ENCODE assay signal across 19 cellular contexts in the genomic region with DNA sequence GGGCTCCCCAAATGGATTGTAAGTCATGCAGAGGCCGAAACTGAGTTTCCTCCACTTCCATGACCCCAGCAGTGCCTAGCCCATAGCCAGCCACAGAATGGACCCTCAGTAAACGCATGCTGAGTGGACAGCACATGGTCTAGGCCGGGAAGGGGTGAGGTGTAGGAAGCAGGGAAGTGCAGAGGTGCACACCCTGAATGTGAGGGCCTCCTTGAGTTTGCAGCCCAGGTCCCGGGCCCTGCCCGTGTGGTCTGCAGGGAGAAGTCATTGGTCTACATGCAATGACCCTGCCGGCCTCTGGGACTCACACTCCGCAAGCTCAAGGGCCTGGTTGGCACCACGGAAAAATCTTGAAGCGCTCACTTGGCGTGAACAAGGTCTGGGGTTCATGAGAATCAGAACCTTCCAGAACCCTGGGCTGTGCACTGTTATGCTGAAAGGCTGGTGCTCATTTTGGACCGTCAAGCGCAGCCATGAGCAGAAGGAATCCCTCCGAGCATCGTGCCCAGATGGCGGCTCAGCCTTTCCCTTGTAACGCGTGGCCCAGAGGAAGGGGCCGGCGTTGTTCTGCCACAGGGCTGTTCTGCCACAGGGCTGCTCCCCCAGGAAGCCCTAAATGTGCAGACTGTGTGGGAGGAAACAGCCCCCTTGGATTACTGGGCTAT.
DNase-seq lines count a peak whose midpoint lies in the region; ATAC-seq, FAIRE-seq and TF ChIP-seq lines count a peak whose summit lies in the region.
"Had no signal": no experiment of that assay in that cellular context is flagged by ENCODE, and none has a peak within 500 bp of the region (broad histone marks: within the 10 kb centered on the region; RNA-seq: fewer than 3 reads in every experiment).

No MANE protein-coding gene starts in this region.

- dilution Hi-C loops in IMR-90 (cut with HindIII; ENCODE audit: low sequenced_read_pairs, unreplicated experiment), result no loop called here

- no peak overlapping the region for H2BK12ac ChIP-seq in trophoblast cell (ENCODE audit: low read length)

- H3K56ac ChIP-seq in IMR-90 (ENCODE audit: extremely low read depth, insufficient read depth, low read length), result no peak overlapping the region

- H3K36me3 ChIP-seq in IMR-90 (ENCODE audit: control insufficient read depth, insufficient read depth, low read length) (no peaks in the 10 kb centered on the region), bronchial epithelial cell (ENCODE audit: control insufficient read depth, insufficient read depth, low read length) (no peaks in the 10 kb centered on the region), trophoblast cell (ENCODE audit: control insufficient read depth in 1 of 2, insufficient read depth in 2 of 2, low read length in 2 of 2) (no peaks in the 10 kb centered on the region), vagina (no peaks in the 10 kb centered on the region)
- H3K36me3 ChIP-seq: BE2C, HAP-1 had no signal

- no peak for ATAC-seq in IMR-90 (ENCODE audit: low read depth)

- H2AK9ac ChIP-seq in IMR-90 (replicated peaks; ENCODE audit: low read depth, low read length, poor library complexity), result no peak overlapping the region

- H3K4me3 ChIP-seq in IMR-90 (ENCODE audit: insufficient read depth, low read depth, low read length), result no peak overlapping the region
- H3K4me3 ChIP-seq in bronchial epithelial cell (ENCODE audit: low read depth, low read length), result no peak overlapping the region
- peak overlapping the region; percentile 9 for H3K4me3 ChIP-seq in trophoblast cell (ENCODE audit: low read depth, low read length)
- no peak overlapping the region for H3K4me3 ChIP-seq in vagina
- H3K4me3 ChIP-seq: GM23248, HAP-1 had no signal

- POLR2A ChIA-PET in IMR-90 (lab: Charles Lee; ENCODE audit: unreplicated experiment), result no interaction called here

- H4K5ac ChIP-seq in IMR-90 (ENCODE audit: low read depth, low read length), result no peak overlapping the region

- no peak for TF ChIP-seq RAD21 in IMR-90 (IDR thresholded peaks at IDR 0.05; ENCODE audit: low read length)

- H3K9me1 ChIP-seq in IMR-90 (ENCODE audit: insufficient read depth, low read length), result peaks cover 12% of the 10 kb centered on the region

- H3K23ac ChIP-seq in IMR-90 (ENCODE audit: low read depth, low read length) (no peak overlapping the region), trophoblast cell (ENCODE audit: low read length) (no peak overlapping the region)

- FAIRE-seq in bronchial epithelial cell (lab: Jason Lieb, UNC), result peak; percentile 13
- FAIRE-seq: A204.1, G401.6, GM12891, GM19239, HTR-8/SVneo had no signal

- H4K8ac ChIP-seq in IMR-90 (ENCODE audit: low read depth in 2 of 2, low read length in 2 of 2) (no peak overlapping the region), trophoblast cell (ENCODE audit: low read depth, low read length) (no peak overlapping the region)

- H2BK120ac ChIP-seq in IMR-90 (ENCODE audit: low read depth, low read length), result no peak overlapping the region
- H2BK120ac ChIP-seq in trophoblast cell (ENCODE audit: insufficient read depth, low read length, poor library complexity), result no peak overlapping the region

- H3K4me1 ChIP-seq in IMR-90 (ENCODE audit: control insufficient read depth, insufficient read depth, low read length) (peaks cover 13% of the 10 kb centered on the region), trophoblast cell (ENCODE audit: control insufficient read depth in 1 of 2, insufficient read depth in 2 of 2, low read length in 2 of 2) (no peaks in the 10 kb centered on the region), vagina (peaks cover 11% of the 10 kb centered on the region)
- H3K4me1 ChIP-seq: BE2C, HAP-1 had no signal

- H3K9ac ChIP-seq in IMR-90 (ENCODE audit: low read depth, low read length) (no peak overlapping the region), trophoblast cell (ENCODE audit: low read length) (no peak overlapping the region)
- H3K9ac ChIP-seq: GM23248 had no signal

- no peak overlapping the region for H4K12ac ChIP-seq in trophoblast cell (ENCODE audit: low read depth, low read length)

- H2AFZ ChIP-seq in IMR-90 (replicated peaks; ENCODE audit: low read length, poor library complexity) (no peak overlapping the region), trophoblast cell (ENCODE audit: insufficient read depth, low read length, poor library complexity) (no peak overlapping the region)
- H2AFZ ChIP-seq: GM23248 had no signal

- H3K18ac ChIP-seq in IMR-90 (ENCODE audit: low read depth, low read length) (no peak overlapping the region), trophoblast cell (ENCODE audit: low read length) (no peak overlapping the region)

- CTCF ChIA-PET in IMR-90 (lab: Yijun Ruan, JAX), result no interaction called here

- H3K4me2 ChIP-seq in IMR-90 (ENCODE audit: low read depth, low read length) (no peak overlapping the region), trophoblast cell (ENCODE audit: low read length) (no peak overlapping the region)

- H3K27me3 ChIP-seq in IMR-90 (ENCODE audit: control insufficient read depth, insufficient read depth, low read length) (no peaks in the 10 kb centered on the region), bronchial epithelial cell (ENCODE audit: control insufficient read depth, insufficient read depth, low read length) (no peaks in the 10 kb centered on the region), trophoblast cell (ENCODE audit: insufficient read depth, low read length) (no peaks in the 10 kb centered on the region), vagina (no peaks in the 10 kb centered on the region)
- H3K27me3 ChIP-seq: BE2C had no signal

- H3K4ac ChIP-seq in IMR-90 (ENCODE audit: low read depth, low read length) (no peak overlapping the region), trophoblast cell (ENCODE audit: low read depth, low read length) (no peak overlapping the region)

- H3K9me3 ChIP-seq in IMR-90 (ENCODE audit: control insufficient read depth, insufficient read depth, low read length) (no peaks in the 10 kb centered on the region), trophoblast cell (ENCODE audit: insufficient read depth, low read depth, low read length) (peaks cover 7% of the 10 kb centered on the region), vagina (no peaks in the 10 kb centered on the region)
- H3K9me3 ChIP-seq: BE2C, HAP-1 had no signal

- H3K27ac ChIP-seq in IMR-90 (ENCODE audit: insufficient read depth, low read length), result no peak overlapping the region
- no peak overlapping the region for H3K27ac ChIP-seq in trophoblast cell (ENCODE audit: low read depth, low read length)
- no peak overlapping the region for H3K27ac ChIP-seq in vagina
- H3K27ac ChIP-seq: GM23248 had no signal

- H2AK5ac ChIP-seq in IMR-90 (ENCODE audit: low read depth, low read length), result peak overlapping the region; percentile 69; the same call in 1 of the 2 replicates
- H2AK5ac ChIP-seq in trophoblast cell (ENCODE audit: low read length), result no peak overlapping the region

- H4K91ac ChIP-seq in IMR-90 (ENCODE audit: insufficient read depth, low read depth, low read length), result no peak overlapping the region
- no peak overlapping the region for H4K91ac ChIP-seq in trophoblast cell (ENCODE audit: low read depth, low read length)

- no peak overlapping the region for H3K14ac ChIP-seq in IMR-90 (replicated peaks; ENCODE audit: low read depth, low read length)
- H3K14ac ChIP-seq in trophoblast cell (ENCODE audit: low read length), result no peak overlapping the region

- no TSS peak for BruUV-seq in IMR-90 (replicated peaks; lab: Mats Ljungman, UMichigan)

- DNase-seq in IMR-90, result no peak
- no peak for DNase-seq in bronchial epithelial cell (ENCODE audit: low read depth)
- DNase-seq in trophoblast cell, result no peak
- peak; percentile 75 to 77 for DNase-seq in vagina (ENCODE audit: extremely low spot score in 2 of 2)
- no peak for DNase-seq in putamen (ENCODE audit: low spot score)
- no peak for DNase-seq in NCI-H2227 (lab: John Stamatoyannopoulos, UW; ENCODE audit: unreplicated experiment)
- DNase-seq: ACHN; BE2C; C1 segment of cervical spinal cord; CD4-positive, CD25-positive, alpha-beta regulatory T cell; CD8-positive, alpha-beta memory T cell; COR-L47; GM23248 had no signal

- no peaks in the 10 kb centered on the region for H3K79me1 ChIP-seq in IMR-90 (ENCODE audit: low read depth in 1 of 2, low read length in 2 of 2)
- H3K79me1 ChIP-seq in trophoblast cell (ENCODE audit: low read length), result no peaks in the 10 kb centered on the region

- H2BK5ac ChIP-seq in IMR-90 (ENCODE audit: low read depth, low read length, poor library complexity, severe bottlenecking) (no peak overlapping the region), trophoblast cell (ENCODE audit: low read depth, low read length, poor library complexity) (no peak overlapping the region)

- no peak for TF ChIP-seq CTCF in IMR-90 (conservative IDR thresholded peaks at IDR 0.05; ENCODE audit: low read depth, low read length)
- no peak for TF ChIP-seq CTCF in bronchial epithelial cell (IDR thresholded peaks at IDR 0.05; ENCODE audit: insufficient read depth, low read length, severe bottlenecking)
- no peak for TF ChIP-seq CTCF in vagina (IDR thresholded peaks at IDR 0.05)

- H4K20me1 ChIP-seq in IMR-90 (ENCODE audit: insufficient read depth, low read length), result no peaks in the 10 kb centered on the region

- no peaks in the 10 kb centered on the region for H3K79me2 ChIP-seq in trophoblast cell (ENCODE audit: control insufficient read depth, insufficient read depth, low read length, poor library complexity)

- intact Hi-C loops in IMR-90 (cut with micrococcal nuclease) (no loop called here), vagina (cut with DNase I) (loop anchor here (10.0 kb wide), 1 partner anchor 202 kb away; no protein-coding TSS in a partner anchor)

- H2BK15ac ChIP-seq in IMR-90 (ENCODE audit: low read depth, low read length), result no peak overlapping the region

- 95% methylated on average over 7 of the region's 19 CpGs; no CpG with 5 or more reads in 1 of the 2 experiments for WGBS in IMR-90 (ENCODE audit: extremely low coverage in 2 of 2, insufficient read length in 1 of 2), 2 experiments
- WGBS in trophoblast cell (ENCODE audit: extremely low coverage, insufficient coverage, insufficient read length), result no CpG with 5 or more reads among the region's 19 CpGs

- no peak overlapping the region for H2BK20ac ChIP-seq in IMR-90 (ENCODE audit: low read depth, low read length)

- TF ChIP-seq POLR2A in IMR-90 (IDR thresholded peaks at IDR 0.05; ENCODE audit: low read depth, low read length), result no peak
- no peak for TF ChIP-seq POLR2A in vagina (IDR thresholded peaks at IDR 0.05)

- in situ Hi-C loops in IMR-90 (cut with MboI; ENCODE audit: low sequenced_read_pairs), result no loop called here

TF ChIP-seq in IMR-90, 13 proteins besides CTCF, POLR2A, EP300 and RAD21 (continues in another document):
- TF ChIP-seq MXI1 (IDR thresholded peaks at IDR 0.05; ENCODE audit: borderline replicate concordance, low read depth, low read length) (no peak), SMC3 (IDR thresholded peaks at IDR 0.05; ENCODE audit: low read depth, low read length) (no peak), CEBPB (IDR thresholded peaks at IDR 0.05; ENCODE audit: low read depth, low read length) (no peak), FOS (IDR thresholded peaks at IDR 0.05; ENCODE audit: low read depth, low read length) (no peak)

Comparison
In these comparisons a context has a peak if more than half of its experiments do, and no peak if none do; other contexts are left out.
1. DNase-seq: peak in vagina (2 of 2); none in IMR-90 (single experiment), bronchial epithelial cell (single experiment), trophoblast cell (0 of 2), putamen (single experiment) and NCI-H2227 (single experiment).